In genomic region chr5:99061299-99061698, GRCh38 we compare ENCODE assay signal across 16 cellular contexts.
DNase-seq lines count a peak whose midpoint lies in the region; ATAC-seq, FAIRE-seq and TF ChIP-seq lines count a peak whose summit lies in the region.
"Had no signal": no experiment of that assay in that cellular context is flagged by ENCODE, and none has a peak within 500 bp of the region (broad histone marks: within the 10 kb centered on the region; RNA-seq: fewer than 3 reads in every experiment).

No MANE protein-coding gene starts in this region.

- H3K4me3 ChIP-seq in AG04449 (ENCODE audit: low read depth, low read length), result peak overlapping the region; percentile 36
- H3K4me3 ChIP-seq in astrocyte (ENCODE audit: insufficient read depth, low read depth, low read length), result peak overlapping the region; percentile 28
- H3K4me3 ChIP-seq: colonic mucosa had no signal

- intact Hi-C loops in left colon (cut with DNase I, micrococcal nuclease), result no loop called here
- intact Hi-C loops in sciatic nerve (cut with DNase I), result loop anchor here (5.0 kb wide), 1 partner anchor 399 kb away; no protein-coding TSS in a partner anchor

- no peaks in the 10 kb centered on the region for H3K79me2 ChIP-seq in astrocyte (ENCODE audit: insufficient read depth, low read length)

- no peaks in the 10 kb centered on the region for H3K9me3 ChIP-seq in astrocyte (ENCODE audit: insufficient read depth, low read depth, low read length)
- H3K9me3 ChIP-seq: colonic mucosa had no signal

- H3K27ac ChIP-seq in astrocyte (ENCODE audit: low read depth, low read length), result peak overlapping the region; percentile 93
- H3K27ac ChIP-seq in substantia nigra (ENCODE audit: low read depth, low read length, poor library complexity, severe bottlenecking), result no peak overlapping the region
- H3K27ac ChIP-seq: colonic mucosa, VCaP had no signal

- peak overlapping the region; percentile 15 for H3K4me3 Mint-ChIP-seq in astrocyte (ENCODE audit: unreplicated experiment)

- H2AFZ ChIP-seq in astrocyte (ENCODE audit: low read depth, low read length), result peak overlapping the region; percentile 39

- peaks cover 4% of the 10 kb centered on the region for H3K9me3 Mint-ChIP-seq in astrocyte (ENCODE audit: unreplicated experiment)

- no peaks in the 10 kb centered on the region for H3K27me3 Mint-ChIP-seq in astrocyte (ENCODE audit: low read depth, unreplicated experiment)
- H3K27me3 Mint-ChIP-seq: memory B cell had no signal

- CTCF ChIA-PET in AG04449 (lab: Yijun Ruan, JAX), result interaction anchor here (0.6 to 5.5 kb wide), 18 partner anchors 10 to 711 kb away, joined by 3 to 70 read pairs (median 6); no protein-coding TSS in a partner anchor

- TF ChIP-seq CTCF in AG04449 (IDR thresholded peaks at IDR 0.05; ENCODE audit: insufficient read depth, low read length, missing control alignments) (no peak), astrocyte (IDR thresholded peaks at IDR 0.05; ENCODE audit: insufficient read depth, low read depth, low read length) (no peak)

- peak overlapping the region; percentile 94 for H3K27ac Mint-ChIP-seq in astrocyte (ENCODE audit: unreplicated experiment)
- H3K27ac Mint-ChIP-seq: memory B cell had no signal

- peaks cover 22% of the 10 kb centered on the region for H3K4me1 ChIP-seq in astrocyte (ENCODE audit: insufficient read depth, low read length)
- H3K4me1 ChIP-seq: colonic mucosa had no signal

- peak overlapping the region; percentile 79 for H3K4me2 ChIP-seq in astrocyte (ENCODE audit: low read length)

- ATAC-seq in left colon, result peak; percentile 25
- no peak for ATAC-seq in sciatic nerve
- no peak for ATAC-seq in GM19328 (IDR thresholded peaks at IDR 0.05; ENCODE audit: unreplicated experiment)
- no peak for ATAC-seq in HG03139 (IDR thresholded peaks at IDR 0.05; ENCODE audit: unreplicated experiment)

- H4K20me1 ChIP-seq in astrocyte (ENCODE audit: insufficient read depth, low read length), result no peaks in the 10 kb centered on the region

- H3K27me3 ChIP-seq in astrocyte (ENCODE audit: insufficient read depth, low read length), result no peaks in the 10 kb centered on the region
- H3K27me3 ChIP-seq: colonic mucosa had no signal

- no peak for FAIRE-seq in astrocyte (lab: Jason Lieb, UNC)

- H3K4me1 Mint-ChIP-seq in astrocyte (ENCODE audit: low read depth, unreplicated experiment), result peaks cover 28% of the 10 kb centered on the region

- H3K36me3 Mint-ChIP-seq in astrocyte (ENCODE audit: low read depth, unreplicated experiment), result no peaks in the 10 kb centered on the region
- H3K36me3 Mint-ChIP-seq: memory B cell had no signal

- DNase-seq in AG04449 (ENCODE audit: low read depth, low spot score), result no peak
- peak; percentile 24 for DNase-seq in HK-2 (ENCODE audit: unreplicated experiment)
- DNase-seq in astrocyte (ENCODE audit: low read depth), result no peak
- DNase-seq in left colon, result no peak
- no peak for DNase-seq in sciatic nerve (ENCODE audit: low spot score)
- no peak for DNase-seq in substantia nigra (lab: John Stamatoyannopoulos, UW)
- DNase-seq: activated CD8-positive, alpha-beta memory T cell treated with anti-CD3 and anti-CD28 coated beads, Interleukin-2, amount 50 U/mL, for 4 hours; colonic mucosa; DMS 273 treated with DMSO at 0.1 percent for 48 hours; NCI-H2029; NCI-H774; stimulated activated CD4-positive, alpha-beta T cell treated with anti-CD3 and anti-CD28 coated beads, Interleukin-12 subunit alpha, Interleukin-12 subunit beta, amount 100 ng/mL, for 4 hours had no signal

- POLR2A ChIA-PET in AG04449 (lab: Yijun Ruan, JAX), result no interaction called here

- H3K36me3 ChIP-seq in astrocyte (ENCODE audit: insufficient read depth, low read length), result no peaks in the 10 kb centered on the region
- H3K36me3 ChIP-seq: colonic mucosa had no signal

- H3K9ac ChIP-seq in astrocyte (ENCODE audit: low read length), result peak overlapping the region; percentile 77
